In the genomic region with DNA sequence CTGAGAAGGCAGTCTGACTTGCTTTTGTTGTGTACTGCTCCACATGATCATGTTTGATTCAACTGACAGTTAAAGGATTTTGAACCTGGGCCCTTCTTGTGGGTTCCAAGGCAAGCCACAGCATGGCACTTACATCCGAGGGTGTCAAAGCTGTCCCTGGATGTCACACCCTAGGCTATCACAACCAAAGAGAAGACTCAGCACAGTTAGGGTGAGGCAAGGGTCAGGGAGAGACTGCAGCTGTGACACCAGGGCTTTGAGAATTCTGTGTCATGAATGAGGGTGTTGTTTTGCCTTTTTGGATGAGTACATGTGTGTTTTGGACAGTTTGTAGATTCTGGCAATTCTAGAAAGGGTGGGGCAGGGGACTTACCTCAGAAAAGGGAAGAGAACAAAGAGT, we compare ENCODE assay signal across 13 cellular contexts. TPM values are rescaled to one million over a fixed set of nuclear protein-coding genes. Genes with fewer than 3 reads are reported as not detected.
DNase-seq lines count a peak whose midpoint lies in the region; ATAC-seq and TF ChIP-seq lines count a peak whose summit lies in the region.
"Had no signal": no experiment of that assay in that cellular context is flagged by ENCODE, and none has a peak within 500 bp of the region (broad histone marks: within the 10 kb centered on the region; RNA-seq: fewer than 3 reads in every experiment).

No MANE protein-coding gene starts in this region.

- peaks cover 34% of the 10 kb centered on the region for H3K4me1 Mint-ChIP-seq in activated T-helper 2 cell treated with anti-CD3 and anti-CD28 coated beads, Interferon-gamma antibody, Interleukin-2, Interleukin-4, amounts not matched to agents 10 μg/mL and 5 μg/mL and 100 μg/mL, durations not matched to agents 14 hours and 24 hours and 36 hours (ENCODE audit: low read depth)
- H3K4me1 Mint-ChIP-seq in Caco-2 (ENCODE audit: low read depth, unreplicated experiment), result peaks cover 22% of the 10 kb centered on the region

- H3K27me3 ChIP-seq in Caco-2 (replicated peaks; ENCODE audit: control insufficient read depth, insufficient read depth, low read length), result no peaks in the 10 kb centered on the region
- H3K27me3 ChIP-seq in right atrium auricular region, result no peaks in the 10 kb centered on the region
- H3K27me3 ChIP-seq: heart right ventricle, pancreas had no signal

- H3K27ac Mint-ChIP-seq in activated T-helper 2 cell treated with anti-CD3 and anti-CD28 coated beads, Interferon-gamma antibody, Interleukin-2, Interleukin-4, amounts not matched to agents 10 μg/mL and 5 μg/mL and 100 μg/mL, durations not matched to agents 14 hours and 24 hours and 36 hours, result peak overlapping the region; percentile 52
- no peak overlapping the region for H3K27ac Mint-ChIP-seq in Caco-2 (ENCODE audit: unreplicated experiment)

- H3K27ac ChIP-seq in right atrium auricular region, result no peak overlapping the region
- H3K27ac ChIP-seq: heart right ventricle, lower lobe of right lung, pancreas had no signal

- ATAC-seq in GM19467 (IDR thresholded peaks at IDR 0.05; ENCODE audit: unreplicated experiment), result no peak
- ATAC-seq: lower lobe of right lung had no signal

- H3K4me3 ChIP-seq in Jurkat, Clone E6-1 (ENCODE audit: low read length), result peak overlapping the region; percentile 39
- no peak overlapping the region for H3K4me3 ChIP-seq in Caco-2 (ENCODE audit: low read depth, low read length)
- H3K4me3 ChIP-seq in right atrium auricular region, result no peak overlapping the region
- H3K4me3 ChIP-seq: heart right ventricle, lower lobe of right lung, pancreas had no signal

- intact Hi-C loops in activated T-helper 2 cell treated with anti-CD3 and anti-CD28 coated beads, Interferon-gamma antibody, Interleukin-2, Interleukin-4, amounts not matched to agents 10 μg/mL and 5 μg/mL and 100 μg/mL, durations not matched to agents 14 hours and 24 hours and 36 hours (cut with micrococcal nuclease), result no loop called here
- intact Hi-C loops in Caco-2 (cut with micrococcal nuclease; ENCODE audit: unreplicated experiment), result no loop called here

- no peaks in the 10 kb centered on the region for H3K36me3 Mint-ChIP-seq in activated T-helper 2 cell treated with anti-CD3 and anti-CD28 coated beads, Interferon-gamma antibody, Interleukin-2, Interleukin-4, amounts not matched to agents 10 μg/mL and 5 μg/mL and 100 μg/mL, durations not matched to agents 14 hours and 24 hours and 36 hours (ENCODE audit: low read depth)
- no peaks in the 10 kb centered on the region for H3K36me3 Mint-ChIP-seq in Caco-2 (ENCODE audit: insufficient read depth, unreplicated experiment)

- no TSS peak for BruUV-seq in Caco-2 (replicated peaks; lab: Mats Ljungman, UMichigan)

- H3K4me3 Mint-ChIP-seq in activated T-helper 2 cell treated with anti-CD3 and anti-CD28 coated beads, Interferon-gamma antibody, Interleukin-2, Interleukin-4, amounts not matched to agents 10 μg/mL and 5 μg/mL and 100 μg/mL, durations not matched to agents 14 hours and 24 hours and 36 hours (ENCODE audit: low read depth), result peak overlapping the region; percentile 30
- no peak overlapping the region for H3K4me3 Mint-ChIP-seq in Caco-2 (ENCODE audit: unreplicated experiment)

- TF ChIP-seq CTCF in Caco-2 (IDR thresholded peaks at IDR 0.05; ENCODE audit: insufficient read depth in 1 of 2, low read depth in 1 of 2, low read length in 1 of 2, severe bottlenecking in 1 of 2, unreplicated experiment in 1 of 2), result no peak
- TF ChIP-seq CTCF in right atrium auricular region (IDR thresholded peaks at IDR 0.05), result no peak

- DNase-seq in CD1c-positive myeloid dendritic cell (ENCODE audit: extremely low spot score), result peak; percentile 20
- DNase-seq in Jurkat, Clone E6-1 (ENCODE audit: low read depth, low spot score), result peak; percentile 96
- peak; percentile 32 for DNase-seq in activated T-helper 2 cell treated with anti-CD3 and anti-CD28 coated beads, Interferon-gamma antibody, Interleukin-2, Interleukin-4, amounts not matched to agents 10 μg/mL and 5 μg/mL and 100 μg/mL, durations not matched to agents 14 hours and 24 hours and 36 hours (ENCODE audit: low spot score)
- DNase-seq in medulla oblongata (ENCODE audit: extremely low spot score), result peak; percentile 39
- no peak for DNase-seq in Caco-2
- DNase-seq in right atrium auricular region (ENCODE audit: low spot score), result no peak
- DNase-seq in RPMI8226, result no peak
- DNase-seq: heart right ventricle; lower lobe of right lung; NCI-H510A; pancreas; stimulated activated naive CD4-positive, alpha-beta T cell treated with Interleukin-2 at 50 U/mL for 16 hours had no signal

- H3K36me3 ChIP-seq in Caco-2 (ENCODE audit: control insufficient read depth, insufficient read depth, low read length), result no peaks in the 10 kb centered on the region
- no peaks in the 10 kb centered on the region for H3K36me3 ChIP-seq in right atrium auricular region
- H3K36me3 ChIP-seq: heart right ventricle, lower lobe of right lung, pancreas had no signal

- no peaks in the 10 kb centered on the region for H3K27me3 Mint-ChIP-seq in activated T-helper 2 cell treated with anti-CD3 and anti-CD28 coated beads, Interferon-gamma antibody, Interleukin-2, Interleukin-4, amounts not matched to agents 10 μg/mL and 5 μg/mL and 100 μg/mL, durations not matched to agents 14 hours and 24 hours and 36 hours (ENCODE audit: low read depth)
- no peaks in the 10 kb centered on the region for H3K27me3 Mint-ChIP-seq in Caco-2 (ENCODE audit: insufficient read depth, unreplicated experiment)

- POLR2A ChIA-PET in Caco-2 (lab: Charles Lee), result no interaction called here

- H3K9me3 Mint-ChIP-seq in activated T-helper 2 cell treated with anti-CD3 and anti-CD28 coated beads, Interferon-gamma antibody, Interleukin-2, Interleukin-4, amounts not matched to agents 10 μg/mL and 5 μg/mL and 100 μg/mL, durations not matched to agents 14 hours and 24 hours and 36 hours, result peaks cover 14% of the 10 kb centered on the region
- no peaks in the 10 kb centered on the region for H3K9me3 Mint-ChIP-seq in Caco-2 (ENCODE audit: unreplicated experiment)

- CTCF ChIA-PET in Caco-2 (lab: Charles Lee), result interaction anchor here (0.8 kb wide), 1 partner anchor 114 kb away, joined by 3 read pairs; no protein-coding TSS in a partner anchor

- no peaks in the 10 kb centered on the region for H3K9me3 ChIP-seq in Caco-2
- H3K9me3 ChIP-seq in right atrium auricular region, result no peaks in the 10 kb centered on the region
- H3K9me3 ChIP-seq: heart right ventricle, lower lobe of right lung, pancreas had no signal

- H3K4me1 ChIP-seq in Caco-2 (peaks cover 38% of the 10 kb centered on the region), right atrium auricular region (no peaks in the 10 kb centered on the region)
- H3K4me1 ChIP-seq: pancreas had no signal

RNA-seq across cellular contexts. Expression of a gene that starts 37.8 kb away (rescaled TPM):
- 26.9 TPM for polyA plus RNA-seq in Jurkat, Clone E6-1 (2012; ENCODE audit: insufficient read depth, insufficient read length)
- 32.8 and 33.1 TPM in 2 replicates for total RNA-seq in activated T-helper 2 cell treated with anti-CD3 and anti-CD28 coated beads, Interferon-gamma antibody, Interleukin-2, Interleukin-4, amounts not matched to agents 10 μg/mL and 5 μg/mL and 100 μg/mL, durations not matched to agents 14 hours and 24 hours and 36 hours
- total RNA-seq in Caco-2 (2022), result 31.7 and 32.3 TPM in 2 replicates
- 1 to 10 TPM; 5.3 to 7.3 TPM for total RNA-seq in right atrium auricular region

Comparison
In these comparisons a context has a peak if more than half of its experiments do, and no peak if none do; other contexts are left out.
1. DNase-seq: peak in CD1c-positive myeloid dendritic cell (single experiment), Jurkat, Clone E6-1 (single experiment), activated T-helper 2 cell treated with anti-CD3 and anti-CD28 coated beads, Interferon-gamma antibody, Interleukin-2, Interleukin-4, amounts not matched to agents 10 μg/mL and 5 μg/mL and 100 μg/mL, durations not matched to agents 14 hours and 24 hours and 36 hours (single experiment) and medulla oblongata (single experiment); none in Caco-2 (0 of 2), right atrium auricular region (single experiment) and RPMI8226 (single experiment).